ENCODE assay signal across 13 cellular contexts in the genomic region with DNA sequence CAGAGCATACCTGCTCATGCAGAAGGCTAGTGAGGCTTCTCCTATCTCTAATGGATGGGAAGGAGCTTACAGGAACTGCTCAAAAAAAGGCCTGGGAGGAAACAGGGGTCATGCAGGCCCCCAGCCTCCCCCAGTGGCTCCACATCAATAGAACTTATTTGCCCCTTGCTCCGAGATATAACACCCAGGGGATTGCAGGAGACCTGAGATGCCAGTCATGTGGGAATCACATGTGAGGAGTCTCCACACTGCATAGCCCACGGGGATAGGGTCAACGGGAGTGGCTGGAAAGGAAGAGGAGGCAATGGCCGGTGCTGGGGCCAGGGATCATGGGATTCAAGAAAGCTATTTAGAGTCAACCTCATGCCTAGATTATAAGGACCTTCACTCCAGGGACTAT.
DNase-seq lines count a peak whose midpoint lies in the region; ATAC-seq and TF ChIP-seq lines count a peak whose summit lies in the region.
"Had no signal": no experiment of that assay in that cellular context is flagged by ENCODE, and none has a peak within 500 bp of the region (broad histone marks: within the 10 kb centered on the region; RNA-seq: fewer than 3 reads in every experiment).

No MANE protein-coding gene starts in this region.

- no peaks in the 10 kb centered on the region for H3K4me1 Mint-ChIP-seq in type B pancreatic cell (ENCODE audit: unreplicated experiment)
- no peaks in the 10 kb centered on the region for H3K4me1 Mint-ChIP-seq in GM23338
- H3K4me1 Mint-ChIP-seq: IgD-negative memory B cell had no signal

- H3K79me2 ChIP-seq in GM23338 (replicated peaks; ENCODE audit: insufficient read depth), result no peaks in the 10 kb centered on the region

- H3K27ac ChIP-seq in GM23338 (ENCODE audit: low read depth), result no peak overlapping the region

- TF ChIP-seq CTCF in type B pancreatic cell (conservative IDR thresholded peaks at IDR 0.05) (no peak), GM23338 (conservative IDR thresholded peaks at IDR 0.05; ENCODE audit: low read depth in 2 of 2) (no peak)

- H3K27me3 Mint-ChIP-seq in type B pancreatic cell, result peaks cover 59% of the 10 kb centered on the region
- H3K27me3 Mint-ChIP-seq in GM23338 (ENCODE audit: insufficient read depth, low read depth, poor library complexity), result peaks cover 8% of the 10 kb centered on the region

- H3K4me3 ChIP-seq in GM23338, result no peak overlapping the region

- H3K4me2 ChIP-seq in GM23338, result no peak overlapping the region

- no peaks in the 10 kb centered on the region for H3K4me1 ChIP-seq in GM23338 (ENCODE audit: insufficient read depth)
- H3K4me1 ChIP-seq: Caco-2 had no signal

- H3K9me2 ChIP-seq in GM23338 (ENCODE audit: insufficient read depth), result no peaks in the 10 kb centered on the region

- H3K27ac Mint-ChIP-seq in type B pancreatic cell (no peak overlapping the region), GM23338 (no peak overlapping the region)
- H3K27ac Mint-ChIP-seq: CD8-positive, alpha-beta memory T cell; IgD-negative memory B cell had no signal

- no peak overlapping the region for H2AFZ ChIP-seq in GM23338

- no peaks in the 10 kb centered on the region for H3K36me3 ChIP-seq in GM23338 (ENCODE audit: insufficient read depth)

- no peak overlapping the region for H3K4me3 Mint-ChIP-seq in type B pancreatic cell
- no peak overlapping the region for H3K4me3 Mint-ChIP-seq in GM23338
- H3K4me3 Mint-ChIP-seq: CD8-positive, alpha-beta memory T cell; IgD-negative memory B cell had no signal

- no peaks in the 10 kb centered on the region for H3F3A ChIP-seq in GM23338 (replicated peaks; ENCODE audit: low read depth)

- ATAC-seq in GM23338, result no peak
- ATAC-seq: HCT116 had no signal

- no peaks in the 10 kb centered on the region for H4K20me1 ChIP-seq in GM23338 (replicated peaks; ENCODE audit: insufficient read depth)

- H3K36me3 Mint-ChIP-seq in type B pancreatic cell, result no peaks in the 10 kb centered on the region
- no peaks in the 10 kb centered on the region for H3K36me3 Mint-ChIP-seq in GM23338 (ENCODE audit: low read depth)
- H3K36me3 Mint-ChIP-seq: CD8-positive, alpha-beta memory T cell; IgD-negative memory B cell had no signal

- H3K9me3 Mint-ChIP-seq in type B pancreatic cell, result no peaks in the 10 kb centered on the region
- no peaks in the 10 kb centered on the region for H3K9me3 Mint-ChIP-seq in GM23338
- H3K9me3 Mint-ChIP-seq: CD8-positive, alpha-beta memory T cell; IgD-negative memory B cell had no signal

- peaks cover 11% of the 10 kb centered on the region for H3K27me3 ChIP-seq in GM23338 (ENCODE audit: insufficient read depth)

- in situ Hi-C loops in SK-MEL-5 (cut with HindIII; ENCODE audit: low pct_unique_long_range_greater_than_20kb, low sequenced_read_pairs), result loop anchor here (10.0 kb wide), 1 partner anchor 102 kb away; no protein-coding TSS in a partner anchor

- DNase-seq in D341Med (ENCODE audit: low spot score) (peak; percentile 14), SK-MEL-5 (ENCODE audit: low read depth, low spot score) (peak; percentile 77), mesenteric fat pad (ENCODE audit: low spot score) (peak; percentile 35), type B pancreatic cell (ENCODE audit: extremely low spot score, unreplicated experiment) (peak; percentile 56), SKM-1 (lab: John Stamatoyannopoulos, UW; ENCODE audit: unreplicated experiment) (no peak), NCI-H1930 (lab: John Stamatoyannopoulos, UW) (no peak), GM23338 (ENCODE audit: low spot score) (no peak)
- DNase-seq: Caco-2; CD8-positive, alpha-beta memory T cell; DMS53; GF-D8 had no signal

TF ChIP-seq in GM23338, 12 proteins besides CTCF, POLR2A, EP300 and RAD21:
- TF ChIP-seq EZH2phosphoT487 (IDR thresholded peaks at IDR 0.05; ENCODE audit: unreplicated experiment) (no peak), ZNF462 (CRISPR knock-in tag; IDR thresholded peaks at IDR 0.05) (no peak), ZNF331 (CRISPR knock-in tag; IDR thresholded peaks at IDR 0.05; ENCODE audit: low read depth) (no peak), ZNF114 (CRISPR knock-in tag; IDR thresholded peaks at IDR 0.05) (no peak), NANOG (IDR thresholded peaks at IDR 0.05; ENCODE audit: borderline replicate concordance) (no peak), EZH2 (IDR thresholded peaks at IDR 0.05; ENCODE audit: low read depth, unreplicated experiment) (no peak)

Comparison
In these comparisons a context has a peak if more than half of its experiments do, and no peak if none do; other contexts are left out.
1. DNase-seq: peak in D341Med (single experiment), SK-MEL-5 (single experiment), mesenteric fat pad (single experiment) and type B pancreatic cell (single experiment); none in SKM-1 (single experiment), NCI-H1930 (0 of 2) and GM23338 (single experiment).